1 cellular context compared by ENCODE assay signal in the genomic region with DNA sequence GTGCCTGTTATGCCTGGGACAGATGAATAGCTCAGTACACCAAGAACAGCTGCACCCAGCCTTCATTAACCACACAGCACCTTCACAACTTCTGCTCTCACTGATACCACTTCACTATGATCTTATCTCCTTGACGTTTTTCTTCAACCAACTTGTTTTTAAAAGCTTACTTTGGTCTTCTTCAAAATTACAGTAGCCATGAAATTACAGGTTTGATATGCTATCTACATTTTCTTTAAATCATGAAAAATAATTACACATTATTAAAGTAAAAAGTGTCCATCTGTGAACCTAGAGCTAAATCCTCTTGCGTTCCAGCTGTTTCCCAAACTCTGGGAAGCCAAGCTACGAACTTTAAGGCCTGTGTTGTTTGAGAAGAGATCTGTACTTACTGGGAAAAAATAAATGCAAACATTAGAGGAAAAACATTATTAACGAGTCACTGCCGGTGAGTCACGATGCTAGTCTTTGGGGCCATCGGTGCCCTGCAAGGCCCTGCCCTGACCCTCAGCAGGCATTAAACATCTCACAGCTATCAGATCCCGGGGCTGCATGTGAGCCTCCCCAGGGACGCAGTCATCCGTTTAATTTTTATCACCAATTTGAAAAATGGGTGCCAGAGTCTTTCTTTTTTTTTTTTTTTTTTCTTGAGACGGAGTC.
A peak's percentile ranks its signal among the peaks of the same experiment; 100 is the strongest.
TF ChIP-seq lines count a peak whose summit lies in the region.

No MANE protein-coding gene starts in this region.

TF ChIP-seq in K562, 482 proteins besides CTCF, POLR2A, EP300 and RAD21 (continued from another document and continues in another):
- TF ChIP-seq, protein P1, sequence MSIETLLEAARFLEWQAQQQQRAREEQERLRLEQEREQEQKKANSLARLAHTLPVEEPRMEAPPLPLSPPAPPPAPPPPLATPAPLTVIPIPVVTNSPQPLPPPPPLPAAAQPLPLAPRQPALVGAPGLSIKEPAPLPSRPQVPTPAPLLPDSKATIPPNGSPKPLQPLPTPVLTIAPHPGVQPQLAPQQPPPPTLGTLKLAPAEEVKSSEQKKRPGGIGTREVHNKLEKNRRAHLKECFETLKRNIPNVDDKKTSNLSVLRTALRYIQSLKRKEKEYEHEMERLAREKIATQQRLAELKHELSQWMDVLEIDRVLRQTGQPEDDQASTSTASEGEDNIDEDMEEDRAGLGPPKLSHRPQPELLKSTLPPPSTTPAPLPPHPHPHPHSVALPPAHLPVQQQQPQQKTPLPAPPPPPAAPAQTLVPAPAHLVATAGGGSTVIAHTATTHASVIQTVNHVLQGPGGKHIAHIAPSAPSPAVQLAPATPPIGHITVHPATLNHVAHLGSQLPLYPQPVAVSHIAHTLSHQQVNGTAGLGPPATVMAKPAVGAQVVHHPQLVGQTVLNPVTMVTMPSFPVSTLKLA (conservative IDR thresholded peaks at IDR 0.05) = 0 out of 4 replicates have a peak, but pooled peaks of 1 of the 2 experiments have one; percentile 5
- TF ChIP-seq FUS (optimal IDR thresholded peaks at IDR 0.05; ENCODE audit: low read depth, low read length) (no peak), TARDBP (IDR thresholded peaks at IDR 0.05) (no peak), SMARCC2 (IDR thresholded peaks at IDR 0.05; ENCODE audit: low read depth) (no peak), MCM7 (IDR thresholded peaks at IDR 0.05) (no peak), ZNF143 (CRISPR knock-in tag; IDR thresholded peaks at IDR 0.05) (no peak), CBX8 (IDR thresholded peaks at IDR 0.05; ENCODE audit: borderline replicate concordance, extremely low read depth, low read depth, low read length, poor library complexity, severe bottlenecking) (no peak), SAFB2 (IDR thresholded peaks at IDR 0.05; ENCODE audit: borderline replicate concordance, low read depth, low read length, severe bottlenecking) (no peak), CAMTA2 (CRISPR knock-in tag; conservative IDR thresholded peaks at IDR 0.05) (no peak), ZFP1 (CRISPR knock-in tag; IDR thresholded peaks at IDR 0.05) (no peak), KAT8 (IDR thresholded peaks at IDR 0.05; ENCODE audit: low read depth) (no peak), PRMT5 (CRISPR knock-in tag; IDR thresholded peaks at IDR 0.05) (no peak), ILF3 (IDR thresholded peaks at IDR 0.05; ENCODE audit: borderline replicate concordance) (no peak), NCOA2 (IDR thresholded peaks at IDR 0.05; ENCODE audit: partially characterized antibody in 2 of 2) (no peak), ESRRB (CRISPR knock-in tag; IDR thresholded peaks at IDR 0.05; ENCODE audit: borderline replicate concordance) (no peak), ZNF12 (CRISPR knock-in tag; IDR thresholded peaks at IDR 0.05) (no peak), ZC3H11A (IDR thresholded peaks at IDR 0.05; ENCODE audit: low read depth, low read length) (no peak), ZNF124 (CRISPR knock-in tag; IDR thresholded peaks at IDR 0.05) (no peak), ZNF263 (CRISPR knock-in tag; IDR thresholded peaks at IDR 0.05; ENCODE audit: borderline replicate concordance) (no peak), HDAC8 (tag; IDR thresholded peaks at IDR 0.05) (no peak), DPF2 (IDR thresholded peaks at IDR 0.05) (peak; percentile 76; the same call in 1 of the 2 replicates)
- TF ChIP-seq, protein P2, sequence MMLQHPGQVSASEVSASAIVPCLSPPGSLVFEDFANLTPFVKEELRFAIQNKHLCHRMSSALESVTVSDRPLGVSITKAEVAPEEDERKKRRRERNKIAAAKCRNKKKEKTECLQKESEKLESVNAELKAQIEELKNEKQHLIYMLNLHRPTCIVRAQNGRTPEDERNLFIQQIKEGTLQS (IDR thresholded peaks at IDR 0.05) = peak; percentile 59
- TF ChIP-seq, protein P2 (CRISPR knock-in tag; conservative IDR thresholded peaks at IDR 0.05) = no peak
- TF ChIP-seq, protein P3, sequence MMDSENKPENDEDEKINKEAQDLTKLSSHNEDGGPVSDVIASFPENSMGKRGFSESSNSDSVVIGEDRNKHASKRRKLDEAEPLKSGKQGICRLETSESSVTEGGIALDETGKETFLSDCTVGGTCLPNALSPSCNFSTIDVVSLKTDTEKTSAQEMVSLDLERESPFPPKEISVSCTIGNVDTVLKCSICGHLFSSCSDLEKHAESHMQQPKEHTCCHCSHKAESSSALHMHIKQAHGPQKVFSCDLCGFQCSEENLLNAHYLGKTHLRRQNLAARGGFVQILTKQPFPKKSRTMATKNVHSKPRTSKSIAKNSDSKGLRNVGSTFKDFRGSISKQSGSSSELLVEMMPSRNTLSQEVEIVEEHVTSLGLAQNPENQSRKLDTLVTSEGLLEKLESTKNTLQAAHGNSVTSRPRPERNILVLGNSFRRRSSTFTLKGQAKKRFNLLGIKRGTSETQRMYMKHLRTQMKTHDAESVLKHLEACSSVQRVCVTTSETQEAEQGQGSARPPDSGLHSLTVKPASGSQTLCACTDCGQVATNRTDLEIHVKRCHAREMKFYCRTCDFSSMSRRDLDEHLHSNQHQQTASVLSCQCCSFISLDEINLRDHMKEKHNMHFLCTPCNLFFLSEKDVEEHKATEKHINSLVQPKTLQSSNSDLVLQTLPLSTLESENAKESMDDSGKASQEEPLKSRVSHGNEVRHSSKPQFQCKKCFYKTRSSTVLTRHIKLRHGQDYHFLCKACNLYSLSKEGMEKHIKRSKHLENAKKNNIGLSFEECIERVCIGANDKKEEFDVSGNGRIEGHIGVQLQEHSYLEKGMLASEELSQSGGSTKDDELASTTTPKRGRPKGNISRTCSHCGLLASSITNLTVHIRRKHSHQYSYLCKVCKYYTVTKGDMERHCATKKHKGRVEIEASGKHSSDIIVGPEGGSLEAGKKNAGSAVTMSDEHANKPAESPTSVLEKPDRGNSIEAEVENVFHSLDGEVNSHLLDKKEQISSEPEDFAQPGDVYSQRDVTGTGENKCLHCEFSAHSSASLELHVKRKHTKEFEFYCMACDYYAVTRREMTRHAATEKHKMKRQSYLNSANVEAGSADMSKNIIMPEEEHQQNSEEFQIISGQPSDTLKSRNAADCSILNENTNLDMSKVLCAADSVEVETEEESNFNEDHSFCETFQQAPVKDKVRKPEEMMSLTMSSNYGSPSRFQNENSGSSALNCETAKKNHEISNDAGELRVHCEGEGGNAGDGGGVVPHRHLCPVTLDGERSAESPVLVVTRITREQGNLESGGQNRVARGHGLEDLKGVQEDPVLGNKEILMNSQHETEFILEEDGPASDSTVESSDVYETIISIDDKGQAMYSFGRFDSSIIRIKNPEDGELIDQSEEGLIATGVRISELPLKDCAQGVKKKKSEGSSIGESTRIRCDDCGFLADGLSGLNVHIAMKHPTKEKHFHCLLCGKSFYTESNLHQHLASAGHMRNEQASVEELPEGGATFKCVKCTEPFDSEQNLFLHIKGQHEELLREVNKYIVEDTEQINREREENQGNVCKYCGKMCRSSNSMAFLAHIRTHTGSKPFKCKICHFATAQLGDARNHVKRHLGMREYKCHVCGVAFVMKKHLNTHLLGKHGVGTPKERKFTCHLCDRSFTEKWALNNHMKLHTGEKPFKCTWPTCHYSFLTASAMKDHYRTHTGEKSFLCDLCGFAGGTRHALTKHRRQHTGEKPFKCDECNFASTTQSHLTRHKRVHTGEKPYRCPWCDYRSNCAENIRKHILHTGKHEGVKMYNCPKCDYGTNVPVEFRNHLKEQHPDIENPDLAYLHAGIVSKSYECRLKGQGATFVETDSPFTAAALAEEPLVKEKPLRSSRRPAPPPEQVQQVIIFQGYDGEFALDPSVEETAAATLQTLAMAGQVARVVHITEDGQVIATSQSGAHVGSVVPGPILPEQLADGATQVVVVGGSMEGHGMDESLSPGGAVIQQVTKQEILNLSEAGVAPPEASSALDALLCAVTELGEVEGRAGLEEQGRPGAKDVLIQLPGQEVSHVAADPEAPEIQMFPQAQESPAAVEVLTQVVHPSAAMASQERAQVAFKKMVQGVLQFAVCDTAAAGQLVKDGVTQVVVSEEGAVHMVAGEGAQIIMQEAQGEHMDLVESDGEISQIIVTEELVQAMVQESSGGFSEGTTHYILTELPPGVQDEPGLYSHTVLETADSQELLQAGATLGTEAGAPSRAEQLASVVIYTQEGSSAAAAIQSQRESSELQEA (IDR thresholded peaks at IDR 0.05; ENCODE audit: low read depth) = no peak
- TF ChIP-seq, protein P4, sequence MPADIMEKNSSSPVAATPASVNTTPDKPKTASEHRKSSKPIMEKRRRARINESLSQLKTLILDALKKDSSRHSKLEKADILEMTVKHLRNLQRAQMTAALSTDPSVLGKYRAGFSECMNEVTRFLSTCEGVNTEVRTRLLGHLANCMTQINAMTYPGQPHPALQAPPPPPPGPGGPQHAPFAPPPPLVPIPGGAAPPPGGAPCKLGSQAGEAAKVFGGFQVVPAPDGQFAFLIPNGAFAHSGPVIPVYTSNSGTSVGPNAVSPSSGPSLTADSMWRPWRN (IDR thresholded peaks at IDR 0.05; ENCODE audit: low read depth) = no peak
- TF ChIP-seq, protein P5, sequence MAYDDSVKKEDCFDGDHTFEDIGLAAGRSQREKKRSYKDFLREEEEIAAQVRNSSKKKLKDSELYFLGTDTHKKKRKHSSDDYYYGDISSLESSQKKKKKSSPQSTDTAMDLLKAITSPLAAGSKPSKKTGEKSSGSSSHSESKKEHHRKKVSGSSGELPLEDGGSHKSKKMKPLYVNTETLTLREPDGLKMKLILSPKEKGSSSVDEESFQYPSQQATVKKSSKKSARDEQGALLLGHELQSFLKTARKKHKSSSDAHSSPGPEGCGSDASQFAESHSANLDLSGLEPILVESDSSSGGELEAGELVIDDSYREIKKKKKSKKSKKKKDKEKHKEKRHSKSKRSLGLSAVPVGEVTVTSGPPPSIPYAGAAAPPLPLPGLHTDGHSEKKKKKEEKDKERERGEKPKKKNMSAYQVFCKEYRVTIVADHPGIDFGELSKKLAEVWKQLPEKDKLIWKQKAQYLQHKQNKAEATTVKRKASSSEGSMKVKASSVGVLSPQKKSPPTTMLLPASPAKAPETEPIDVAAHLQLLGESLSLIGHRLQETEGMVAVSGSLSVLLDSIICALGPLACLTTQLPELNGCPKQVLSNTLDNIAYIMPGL (CRISPR knock-in tag; IDR thresholded peaks at IDR 0.05) = no peak
- TF ChIP-seq, protein P6, sequence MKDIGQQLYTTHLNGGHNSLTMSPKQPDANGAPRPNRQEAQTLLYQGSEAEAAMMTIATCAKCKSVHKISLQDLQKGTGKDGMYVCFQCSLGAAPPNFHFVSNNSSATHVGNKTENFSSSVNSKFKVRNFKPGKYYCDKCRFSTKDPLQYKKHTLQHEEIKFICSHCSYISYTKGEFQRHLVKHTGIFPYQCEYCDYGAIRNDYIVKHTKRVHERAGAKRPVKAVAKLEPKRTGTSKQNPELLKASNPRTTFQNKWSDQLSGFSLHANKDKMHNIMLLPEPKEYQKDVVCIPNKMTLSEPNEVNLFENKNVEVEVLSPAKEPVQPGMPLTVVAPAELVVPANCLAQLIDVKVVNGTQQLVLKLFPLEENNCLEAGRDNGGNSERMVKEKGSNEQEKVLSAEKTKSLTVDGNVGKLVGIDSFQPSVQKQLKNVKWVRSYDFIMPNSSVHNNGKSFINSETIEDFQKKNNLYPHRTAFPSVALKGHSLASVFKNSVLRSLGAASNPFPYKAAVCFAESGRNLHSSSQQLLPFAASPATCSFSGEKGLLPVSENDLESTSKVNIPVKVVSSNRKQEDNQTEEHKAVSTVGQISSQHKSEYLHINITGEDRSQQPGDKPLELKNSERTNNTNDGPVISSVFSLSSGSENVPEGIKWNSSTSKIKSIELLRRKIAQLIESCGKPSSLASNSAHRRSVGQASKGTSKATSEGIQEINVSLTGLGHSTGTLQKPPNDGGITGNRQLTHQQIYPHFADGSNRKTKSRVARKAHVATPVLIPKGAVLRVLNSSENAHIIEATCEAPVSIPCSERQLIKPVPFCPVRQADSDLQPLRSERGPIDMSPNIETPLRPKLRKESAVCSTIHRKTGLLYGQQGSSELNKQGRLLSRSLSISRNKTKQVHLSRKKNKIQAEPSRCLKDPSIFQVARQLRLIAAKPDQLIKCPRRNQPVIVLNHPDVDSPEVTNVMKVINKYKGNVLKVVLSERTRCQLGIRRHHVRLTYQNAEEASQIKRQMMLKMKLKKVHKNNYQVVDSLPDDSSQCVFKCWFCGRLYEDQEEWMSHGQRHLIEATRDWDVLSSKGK (CRISPR knock-in tag; IDR thresholded peaks at IDR 0.05) = no peak
- TF ChIP-seq, protein P7, sequence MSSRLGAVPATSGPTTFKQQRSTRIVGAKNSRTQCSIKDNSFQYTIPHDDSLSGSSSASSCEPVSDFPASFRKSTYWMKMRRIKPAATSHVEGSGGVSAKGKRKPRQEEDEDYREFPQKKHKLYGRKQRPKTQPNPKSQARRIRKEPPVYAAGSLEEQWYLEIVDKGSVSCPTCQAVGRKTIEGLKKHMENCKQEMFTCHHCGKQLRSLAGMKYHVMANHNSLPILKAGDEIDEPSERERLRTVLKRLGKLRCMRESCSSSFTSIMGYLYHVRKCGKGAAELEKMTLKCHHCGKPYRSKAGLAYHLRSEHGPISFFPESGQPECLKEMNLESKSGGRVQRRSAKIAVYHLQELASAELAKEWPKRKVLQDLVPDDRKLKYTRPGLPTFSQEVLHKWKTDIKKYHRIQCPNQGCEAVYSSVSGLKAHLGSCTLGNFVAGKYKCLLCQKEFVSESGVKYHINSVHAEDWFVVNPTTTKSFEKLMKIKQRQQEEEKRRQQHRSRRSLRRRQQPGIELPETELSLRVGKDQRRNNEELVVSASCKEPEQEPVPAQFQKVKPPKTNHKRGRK (tag; IDR thresholded peaks at IDR 0.05) = no peak
- TF ChIP-seq, protein P8, sequence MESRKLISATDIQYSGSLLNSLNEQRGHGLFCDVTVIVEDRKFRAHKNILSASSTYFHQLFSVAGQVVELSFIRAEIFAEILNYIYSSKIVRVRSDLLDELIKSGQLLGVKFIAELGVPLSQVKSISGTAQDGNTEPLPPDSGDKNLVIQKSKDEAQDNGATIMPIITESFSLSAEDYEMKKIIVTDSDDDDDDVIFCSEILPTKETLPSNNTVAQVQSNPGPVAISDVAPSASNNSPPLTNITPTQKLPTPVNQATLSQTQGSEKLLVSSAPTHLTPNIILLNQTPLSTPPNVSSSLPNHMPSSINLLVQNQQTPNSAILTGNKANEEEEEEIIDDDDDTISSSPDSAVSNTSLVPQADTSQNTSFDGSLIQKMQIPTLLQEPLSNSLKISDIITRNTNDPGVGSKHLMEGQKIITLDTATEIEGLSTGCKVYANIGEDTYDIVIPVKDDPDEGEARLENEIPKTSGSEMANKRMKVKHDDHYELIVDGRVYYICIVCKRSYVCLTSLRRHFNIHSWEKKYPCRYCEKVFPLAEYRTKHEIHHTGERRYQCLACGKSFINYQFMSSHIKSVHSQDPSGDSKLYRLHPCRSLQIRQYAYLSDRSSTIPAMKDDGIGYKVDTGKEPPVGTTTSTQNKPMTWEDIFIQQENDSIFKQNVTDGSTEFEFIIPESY (CRISPR knock-in tag; IDR thresholded peaks at IDR 0.05) = no peak
- TF ChIP-seq, protein P9, sequence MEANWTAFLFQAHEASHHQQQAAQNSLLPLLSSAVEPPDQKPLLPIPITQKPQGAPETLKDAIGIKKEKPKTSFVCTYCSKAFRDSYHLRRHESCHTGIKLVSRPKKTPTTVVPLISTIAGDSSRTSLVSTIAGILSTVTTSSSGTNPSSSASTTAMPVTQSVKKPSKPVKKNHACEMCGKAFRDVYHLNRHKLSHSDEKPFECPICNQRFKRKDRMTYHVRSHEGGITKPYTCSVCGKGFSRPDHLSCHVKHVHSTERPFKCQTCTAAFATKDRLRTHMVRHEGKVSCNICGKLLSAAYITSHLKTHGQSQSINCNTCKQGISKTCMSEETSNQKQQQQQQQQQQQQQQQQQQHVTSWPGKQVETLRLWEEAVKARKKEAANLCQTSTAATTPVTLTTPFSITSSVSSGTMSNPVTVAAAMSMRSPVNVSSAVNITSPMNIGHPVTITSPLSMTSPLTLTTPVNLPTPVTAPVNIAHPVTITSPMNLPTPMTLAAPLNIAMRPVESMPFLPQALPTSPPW (CRISPR knock-in tag; IDR thresholded peaks at IDR 0.05) = no peak
